In the genomic region with DNA sequence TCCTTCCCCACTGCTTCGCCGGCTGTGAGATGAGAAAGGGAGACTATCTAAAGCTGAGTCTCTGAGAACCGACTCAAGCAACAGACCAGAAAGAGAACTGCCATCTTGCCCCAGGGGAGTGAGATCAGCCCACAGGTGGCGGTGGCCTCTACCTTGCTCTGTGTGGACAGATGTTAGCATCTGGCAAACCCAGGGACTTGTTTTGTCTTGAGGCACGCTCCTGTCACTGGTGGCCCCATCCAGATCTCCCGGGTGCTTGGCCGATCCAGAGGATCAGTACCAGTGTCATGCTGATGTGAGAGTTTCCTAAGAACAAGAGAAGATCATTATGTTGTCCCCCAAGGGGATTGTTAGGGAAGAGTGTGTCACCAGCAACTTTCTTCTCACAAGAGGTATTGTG, we compare ENCODE assay signal across 29 cellular contexts.
A peak's percentile ranks its signal among the peaks of the same experiment; 100 is the strongest.
DNase-seq lines count a peak whose midpoint lies in the region; ATAC-seq, FAIRE-seq and TF ChIP-seq lines count a peak whose summit lies in the region.
"Had no signal": no experiment of that assay in that cellular context is flagged by ENCODE, and none has a peak within 500 bp of the region (broad histone marks: within the 10 kb centered on the region; RNA-seq: fewer than 3 reads in every experiment).

No MANE protein-coding gene starts in this region.

- ATAC-seq in HG03520 (IDR thresholded peaks at IDR 0.05; ENCODE audit: unreplicated experiment): no peak
- ATAC-seq in GM19023 (IDR thresholded peaks at IDR 0.05; ENCODE audit: unreplicated experiment): no peak

- no peak overlapping the region for H2BK120ac ChIP-seq in H9 (ENCODE audit: low read depth, low read length, poor library complexity, severe bottlenecking)
- H2BK120ac ChIP-seq in H1 (replicated peaks; ENCODE audit: low read depth, low read length): no peak overlapping the region

- TF ChIP-seq EP300 in H1 (IDR thresholded peaks at IDR 0.05; ENCODE audit: borderline replicate concordance in 1 of 2, low read depth in 2 of 2, low read length in 2 of 2): no peak

- H3K79me2 ChIP-seq in H9 (ENCODE audit: insufficient read depth, low read length): no peaks in the 10 kb centered on the region
- no peaks in the 10 kb centered on the region for H3K79me2 ChIP-seq in H1 (ENCODE audit: control insufficient read depth in 1 of 2, insufficient read depth in 2 of 2, low read length in 2 of 2)

- H4K20me1 ChIP-seq in H9 (ENCODE audit: control insufficient read depth, insufficient read depth, insufficient read length) (no peaks in the 10 kb centered on the region), H1 (replicated peaks in 1 of 2; ENCODE audit: control insufficient read depth in 1 of 2, insufficient read depth in 2 of 2, low read length in 2 of 2) (no peaks in the 10 kb centered on the region)
- H4K20me1 ChIP-seq: BLaER1 had no signal

- peaks cover 15 to 20% of the 10 kb centered on the region in 2 experiments for H3K4me1 Mint-ChIP-seq in H9
- H3K4me1 Mint-ChIP-seq: CD14-positive monocyte; CD4-positive, alpha-beta memory T cell; CD4-positive, CD25-positive, alpha-beta regulatory T cell; CD8-positive, alpha-beta memory T cell had no signal

- no peak overlapping the region for H3K9ac ChIP-seq in H9 (ENCODE audit: extremely low read depth, insufficient read length, low read length)
- no peak overlapping the region for H3K9ac ChIP-seq in H1 (replicated peaks in 1 of 4; ENCODE audit: extremely low read depth in 1 of 4, low read depth in 3 of 4, low read length in 3 of 4)
- H3K9ac ChIP-seq: BLaER1 had no signal

- no peak overlapping the region for H2AFZ ChIP-seq in H9 (ENCODE audit: low read length)
- H2AFZ ChIP-seq in H1 (ENCODE audit: low read length): no peak overlapping the region

- DNase-seq in ELF-1 (ENCODE audit: low read depth, low spot score) (peak; percentile 92), H9 (no peak), NB4 (ENCODE audit: low read depth) (peak; percentile 2), H1 (ENCODE audit: low read depth in 1 of 2, low spot score in 2 of 2) (no peak), brain microvascular endothelial cell (no peak)
- no peak for DNase-seq in activated CD4-positive, alpha-beta T cell treated with anti-CD3 and anti-CD28 coated beads for 4 hours
- DNase-seq: 8988T; ACHN; BE2C; C1 segment of cervical spinal cord; CD4-positive, alpha-beta memory T cell; CD4-positive, CD25-positive, alpha-beta regulatory T cell; CD8-positive, alpha-beta memory T cell; COR-L47; DMS 273 treated with DMSO at 0.1 percent for 48 hours; DMS153; DMS53; DMS79; DND-41; EL; GF-D8 had no signal

- in situ Hi-C loops in brain microvascular endothelial cell (cut with HindIII; ENCODE audit: low pct_ligation_motif_present, low sequenced_read_pairs): no loop called here

- H3K79me1 ChIP-seq in H9 (ENCODE audit: insufficient read depth, low read depth, low read length, poor library complexity, severe bottlenecking) (no peaks in the 10 kb centered on the region), H1 (ENCODE audit: low read depth, low read length) (no peaks in the 10 kb centered on the region)

- H4K5ac ChIP-seq in H9 (ENCODE audit: insufficient read length, low read depth, low read length) (no peak overlapping the region), H1 (ENCODE audit: insufficient read length, low read depth, low read length) (no peak overlapping the region)

- H3K23me2 ChIP-seq in H9 (ENCODE audit: insufficient read length, low read depth, low read length, poor library complexity, severe bottlenecking) (no peaks in the 10 kb centered on the region), H1 (ENCODE audit: low read depth, low read length) (no peaks in the 10 kb centered on the region)

- H3K56ac ChIP-seq in H9 (ENCODE audit: insufficient read length, low read depth, low read length) (no peak overlapping the region), H1 (replicated peaks; ENCODE audit: insufficient read length, low read depth, low read length) (no peak overlapping the region)

- H2BK12ac ChIP-seq in H9 (ENCODE audit: insufficient read length, low read depth, low read length): peak overlapping the region; percentile 17
- peak overlapping the region; percentile 33; the same call in 1 of the 2 replicates for H2BK12ac ChIP-seq in H1 (ENCODE audit: low read depth, low read length)

- H2BK15ac ChIP-seq in H9 (ENCODE audit: low read depth, low read length): no peak overlapping the region
- H2BK15ac ChIP-seq in H1 (ENCODE audit: low read length): 0 out of 2 replicates have a peak overlapping the region, but pooled peaks have one; percentile 61

- TF ChIP-seq POLR2A in NB4 (IDR thresholded peaks at IDR 0.05; ENCODE audit: extremely low read depth, insufficient read length) (no peak), H1 (IDR thresholded peaks at IDR 0.05; ENCODE audit: control extremely low read depth in 1 of 2, low read depth in 2 of 2, low read length in 2 of 2) (no peak)

- no peak overlapping the region for H2BK5ac ChIP-seq in H9 (ENCODE audit: insufficient read length, low read length)
- no peak overlapping the region for H2BK5ac ChIP-seq in H1 (ENCODE audit: low read depth, low read length)

- FAIRE-seq in H1 (lab: Jason Lieb, UNC): no peak
- FAIRE-seq: A204.1, G401.6, GM12891, GM19239 had no signal

- H3K14ac ChIP-seq in H9 (ENCODE audit: insufficient read depth, low read length) (no peak overlapping the region), H1 (ENCODE audit: insufficient read length) (no peak overlapping the region)

- H3K4me1 ChIP-seq in H9 (ENCODE audit: insufficient read depth, low read length) (peaks cover 2% of the 10 kb centered on the region; the same call in 1 of the 2 replicates), H1 (replicated peaks in 1 of 4; ENCODE audit: control insufficient read depth in 3 of 4, insufficient read depth in 4 of 4, low read length in 3 of 4) (no peaks in the 10 kb centered on the region; a peak in 1 of 7 replicates)
- H3K4me1 ChIP-seq: BE2C, BLaER1 had no signal

- H2BK20ac ChIP-seq in H9 (ENCODE audit: low read depth, low read length, poor library complexity, severe bottlenecking): no peak overlapping the region
- H2BK20ac ChIP-seq in H1 (ENCODE audit: low read length): no peak overlapping the region

- H3T11ph ChIP-seq in H9 (ENCODE audit: low read length): no peak overlapping the region

- H3K36me3 ChIP-seq in H1 (ENCODE audit: control insufficient read depth in 2 of 4, insufficient read depth in 4 of 4, low read length in 3 of 4) (no peaks in the 10 kb centered on the region), brain microvascular endothelial cell (replicated peaks) (no peaks in the 10 kb centered on the region)
- H3K36me3 ChIP-seq: BE2C, BLaER1 had no signal

- no peak for TF ChIP-seq RAD21 in H1 (IDR thresholded peaks at IDR 0.05 in 1 of 2, conservative IDR thresholded peaks at IDR 0.05 in 1 of 2; ENCODE audit: low read depth in 2 of 2, low read length in 2 of 2)

- H4K8ac ChIP-seq in H9 (replicated peaks; ENCODE audit: insufficient read length, low read depth, low read length): no peak overlapping the region
- no peak overlapping the region for H4K8ac ChIP-seq in H1 (ENCODE audit: extremely low read depth, insufficient read depth, low read length)

- no peaks in the 10 kb centered on the region for H3K36me3 Mint-ChIP-seq in H9 (ENCODE audit: insufficient read depth in 1 of 3, low read depth in 3 of 3)
- H3K36me3 Mint-ChIP-seq: CD14-positive monocyte; CD4-positive, alpha-beta memory T cell; CD4-positive, CD25-positive, alpha-beta regulatory T cell; CD8-positive, alpha-beta memory T cell had no signal

- H3K23ac ChIP-seq in H9 (ENCODE audit: insufficient read length, low read depth, low read length): no peak overlapping the region
- H3K23ac ChIP-seq in H1 (ENCODE audit: insufficient read length): no peak overlapping the region

- H3K4me3 ChIP-seq in NB4 (ENCODE audit: low read depth, low read length): no peak overlapping the region
- no peak overlapping the region for H3K4me3 ChIP-seq in H1 (ENCODE audit: extremely low read depth in 1 of 4, insufficient read depth in 2 of 4, low read depth in 3 of 4, low read length in 4 of 4)
- H3K4me3 ChIP-seq in brain microvascular endothelial cell (ENCODE audit: low read depth, low read length): no peak overlapping the region
- H3K4me3 ChIP-seq: BLaER1 had no signal

- H3K4me2 ChIP-seq in H9 (ENCODE audit: insufficient read depth, insufficient read length, low read length) (no peak overlapping the region), H1 (ENCODE audit: insufficient read depth in 1 of 2, low read depth in 2 of 2, low read length in 2 of 2) (no peak overlapping the region)
- H3K4me2 ChIP-seq: BLaER1 had no signal

- CTCF ChIA-PET in H1 (lab: Charles Lee; ENCODE audit: partially characterized antibody): no interaction called here

- H2AK5ac ChIP-seq in H9 (ENCODE audit: insufficient read length, low read length) (no peak overlapping the region), H1 (ENCODE audit: low read depth, low read length) (no peak overlapping the region)

- H3K18ac ChIP-seq in H9 (ENCODE audit: insufficient read length, low read depth, low read length): no peak overlapping the region
- H3K18ac ChIP-seq in H1 (ENCODE audit: extremely low read depth, low read length): no peak overlapping the region

- TF ChIP-seq CTCF in H9 (conservative IDR thresholded peaks at IDR 0.05): no peak
- TF ChIP-seq CTCF in NB4 (IDR thresholded peaks at IDR 0.05; ENCODE audit: low read depth, low read length): no peak
- no peak for TF ChIP-seq CTCF in H1 (IDR thresholded peaks at IDR 0.05; ENCODE audit: control extremely low read depth in 1 of 3, insufficient read depth in 1 of 3, low read depth in 1 of 3, low read length in 3 of 3)
- no peak for TF ChIP-seq CTCF in brain microvascular endothelial cell (IDR thresholded peaks at IDR 0.05; ENCODE audit: low read depth, low read length, missing control alignments)

- H3K27ac Mint-ChIP-seq in H9: no peak overlapping the region; a peak in 1 of 7 replicates
- H3K27ac Mint-ChIP-seq: CD14-positive monocyte; CD4-positive, alpha-beta memory T cell; CD4-positive, CD25-positive, alpha-beta regulatory T cell had no signal

- H3K27me3 ChIP-seq in H9 (ENCODE audit: insufficient read depth, low read length) (no peaks in the 10 kb centered on the region), H1 (replicated peaks in 1 of 4; ENCODE audit: control insufficient read depth in 3 of 4, extremely low read depth in 1 of 4, insufficient read depth in 3 of 4, low read length in 3 of 4) (no peaks in the 10 kb centered on the region), brain microvascular endothelial cell (replicated peaks) (no peaks in the 10 kb centered on the region)
- H3K27me3 ChIP-seq: BE2C, BLaER1 had no signal

- POLR2A ChIA-PET in H1 (lab: Charles Lee; ENCODE audit: partially characterized antibody): no interaction called here

- H3K4ac ChIP-seq in H9 (ENCODE audit: low read depth, low read length): no peak overlapping the region
- H3K4ac ChIP-seq in H1 (replicated peaks; ENCODE audit: insufficient read length, low read depth, low read length): no peak overlapping the region

- H3K27ac ChIP-seq in H9 (ENCODE audit: insufficient read length, low read depth, low read length): no peak overlapping the region
- H3K27ac ChIP-seq in H1 (ENCODE audit: low read depth, low read length): no peak overlapping the region
- H3K27ac ChIP-seq in brain microvascular endothelial cell: no peak overlapping the region
- H3K27ac ChIP-seq: BLaER1 had no signal

- no peaks in the 10 kb centered on the region; a peak in 1 of 5 replicates for H3K9me3 Mint-ChIP-seq in H9

- H3K9me3 ChIP-seq in H9 (ENCODE audit: control insufficient read depth, low read depth, low read length) (no peaks in the 10 kb centered on the region), H1 (ENCODE audit: insufficient read depth in 2 of 2, low read depth in 1 of 2, low read length in 1 of 2) (no peaks in the 10 kb centered on the region)
- H3K9me3 ChIP-seq: BE2C, BLaER1 had no signal

- H3K4me3 Mint-ChIP-seq in H9: no peak overlapping the region
- H3K4me3 Mint-ChIP-seq: CD14-positive monocyte; CD4-positive, alpha-beta memory T cell; CD4-positive, CD25-positive, alpha-beta regulatory T cell; CD8-positive, alpha-beta memory T cell had no signal

- WGBS in H9 (ENCODE audit: extremely low coverage, insufficient read length, low lambda C conversion rate): no CpG with 5 or more reads among the region's 7 CpGs
- WGBS in H1 (ENCODE audit: extremely low coverage in 1 of 2, insufficient coverage in 1 of 2, insufficient read length in 1 of 2, insufficient replicate concordance in 2 of 2, low coverage in 1 of 2, low lambda C conversion rate in 2 of 2, missing lambda C conversion rate in 1 of 2), 2 experiments: 86% methylated on average over 7 of the region's 7 CpGs; no CpG with 5 or more reads in 1 of the 2 experiments

- peaks cover 24% of the 10 kb centered on the region for H3K27me3 Mint-ChIP-seq in H9 (ENCODE audit: low read depth)

- no peak overlapping the region for H4K91ac ChIP-seq in H9 (ENCODE audit: insufficient read length, low read depth, low read length)
- no peak overlapping the region for H4K91ac ChIP-seq in H1 (replicated peaks; ENCODE audit: insufficient read length, low read length)

Comparison
In these comparisons a context has a peak if more than half of its experiments do, and no peak if none do; other contexts are left out.
1. DNase-seq: peak in ELF-1 (single experiment) and NB4 (single experiment); none in H9 (single experiment), H1 (0 of 2), brain microvascular endothelial cell (single experiment) and activated CD4-positive, alpha-beta T cell treated with anti-CD3 and anti-CD28 coated beads for 4 hours (0 of 2).